Comparison of ENCODE assay signal across 42 cellular contexts in the genomic region with DNA sequence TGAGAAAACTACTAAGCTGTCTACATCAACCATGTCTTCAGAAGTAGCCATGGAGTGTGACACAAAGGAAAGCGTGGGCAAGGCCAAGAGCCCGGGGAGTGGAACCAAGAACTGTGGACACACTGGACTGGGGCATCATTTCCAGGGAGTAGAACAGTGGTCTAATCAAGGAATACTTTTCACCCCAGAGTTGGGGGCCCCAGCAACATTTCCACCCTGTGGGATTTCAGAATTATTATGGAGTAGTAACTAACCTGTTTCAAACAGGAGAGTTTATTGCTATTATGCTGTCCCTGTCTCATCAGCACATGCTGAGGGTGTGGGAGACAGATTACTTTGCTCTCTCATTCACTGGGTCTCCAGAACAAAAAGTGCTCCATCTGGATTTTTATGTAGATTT. TPM values are rescaled to one million over a fixed set of nuclear protein-coding genes. Genes with fewer than 3 reads are reported as not detected.
"Had no signal": no experiment of that assay in that cellular context is flagged by ENCODE, and none has a peak within 500 bp of the region (broad histone marks: within the 10 kb centered on the region; RNA-seq: fewer than 3 reads in every experiment).

No MANE protein-coding gene starts in this region.

- H3K4me3 ChIP-seq: adrenal gland, ascending aorta, body of pancreas, breast epithelium, cardiac muscle cell had no signal

- H3K27me3 ChIP-seq: adrenal gland, ascending aorta, body of pancreas, brain microvascular endothelial cell, breast epithelium, cardiac muscle cell had no signal

- H3K27ac ChIP-seq: adrenal gland, ascending aorta, body of pancreas, brain microvascular endothelial cell, breast epithelium, cardiac muscle cell had no signal

- H3K9me3 Mint-ChIP-seq: activated naive CD4-positive, alpha-beta T cell treated with anti-CD3 and anti-CD28 coated beads, Interleukin-2, amount 10 ng/mL, durations not matched to agents 7 days and 5 days; activated naive CD8-positive, alpha-beta T cell treated with anti-CD3 and anti-CD28 coated beads, Interleukin-2, amount 10 ng/mL, durations not matched to agents 7 days and 5 days; activated naive CD8-positive, alpha-beta T cell treated with anti-CD3 and anti-CD28 coated beads, Interleukin-2, amount 50 U/mL, for 24 hours; activated T-cell treated with anti-CD3 and anti-CD28 coated beads, Interleukin-2, amount 50 U/mL, for 24 hours; activated T-cell treated with anti-CD3 and anti-CD28 coated beads, Interleukin-2, amount 50 U/mL, for 4 hours; activated T-helper 1 cell treated with anti-CD3 and anti-CD28 coated beads, Interleukin-12 subunit alpha, Interleukin-12 subunit beta, Interleukin-2, Interleukin-4 antibody, amounts not matched to agents 30 ng/mL and 10 ng/mL and 1 ng/mL, durations not matched to agents 14 hours and 24 hours and 36 hours; activated T-helper 17 cell treated with anti-CD3 and anti-CD28 coated beads, Interleukin-2, amount 50 U/mL, for 72 hours; activated T-helper 2 cell treated with anti-CD3 and anti-CD28 coated beads, Interferon-gamma antibody, Interleukin-2, Interleukin-4, amounts not matched to agents 10 μg/mL and 5 μg/mL and 100 μg/mL, durations not matched to agents 14 hours and 24 hours and 36 hours; central memory CD8-positive, alpha-beta T cell had no signal

- H3K36me3 Mint-ChIP-seq: activated naive CD4-positive, alpha-beta T cell treated with anti-CD3 and anti-CD28 coated beads, Interleukin-2, amount 10 ng/mL, durations not matched to agents 7 days and 5 days; activated naive CD4-positive, alpha-beta T cell treated with anti-CD3 and anti-CD28 coated beads, Interleukin-2, amount 50 U/mL, for 24 hours; activated naive CD4-positive, alpha-beta T cell treated with anti-CD3 and anti-CD28 coated beads, Interleukin-2, amount 50 U/mL, for 72 hours; activated naive CD8-positive, alpha-beta T cell; activated naive CD8-positive, alpha-beta T cell treated with anti-CD3 and anti-CD28 coated beads for 36 hours; activated naive CD8-positive, alpha-beta T cell treated with anti-CD3 and anti-CD28 coated beads, Interleukin-2, amount 10 ng/mL, durations not matched to agents 7 days and 5 days; brain had no signal

- ATAC-seq: activated naive CD4-positive, alpha-beta T cell treated with anti-CD3 and anti-CD28 coated beads, Interleukin-2, amount 50 U/mL, for 72 hours; activated naive CD8-positive, alpha-beta T cell treated with anti-CD3 and anti-CD28 coated beads, Interleukin-2, amount 50 U/mL, for 24 hours; activated T-cell treated with anti-CD3 and anti-CD28 coated beads, Interleukin-2, amount 50 U/mL, for 4 hours; activated T-cell treated with anti-CD3 and anti-CD28 coated beads, Interleukin-2, amount 50 U/mL, for 72 hours; activated T-helper 17 cell treated with anti-CD3 and anti-CD28 coated beads, Interleukin-2, amount 50 U/mL, for 72 hours; body of pancreas had no signal

- H3K4me1 ChIP-seq: adrenal gland, ascending aorta, body of pancreas, breast epithelium had no signal

- H3K9me3 ChIP-seq: adrenal gland, ascending aorta had no signal

- H3K36me3 ChIP-seq: adrenal gland, ascending aorta, brain microvascular endothelial cell, breast epithelium, cardiac muscle cell had no signal

- H3K4me3 Mint-ChIP-seq: activated naive CD4-positive, alpha-beta T cell treated with anti-CD3 and anti-CD28 coated beads for 36 hours; activated naive CD4-positive, alpha-beta T cell treated with anti-CD3 and anti-CD28 coated beads, Interleukin-2, amount 10 ng/mL, durations not matched to agents 7 days and 5 days; activated naive CD4-positive, alpha-beta T cell treated with anti-CD3 and anti-CD28 coated beads, Interleukin-2, amount 50 U/mL, for 24 hours; activated naive CD8-positive, alpha-beta T cell; activated naive CD8-positive, alpha-beta T cell treated with anti-CD3 and anti-CD28 coated beads for 36 hours; activated naive CD8-positive, alpha-beta T cell treated with anti-CD3 and anti-CD28 coated beads, Interleukin-2, amount 10 ng/mL, durations not matched to agents 7 days and 5 days; activated naive CD8-positive, alpha-beta T cell treated with anti-CD3 and anti-CD28 coated beads, Interleukin-2, amount 50 U/mL, for 24 hours; activated T-cell treated with anti-CD3 and anti-CD28 coated beads, Interleukin-2, amount 50 U/mL, for 24 hours; activated T-cell treated with anti-CD3 and anti-CD28 coated beads, Interleukin-2, amount 50 U/mL, for 4 hours; activated T-cell treated with anti-CD3 and anti-CD28 coated beads, Interleukin-2, amount 50 U/mL, for 72 hours; activated T-helper 1 cell treated with anti-CD3 and anti-CD28 coated beads, Interleukin-12 subunit alpha, Interleukin-12 subunit beta, Interleukin-2, Interleukin-4 antibody, amounts not matched to agents 30 ng/mL and 10 ng/mL and 1 ng/mL, durations not matched to agents 14 hours and 24 hours and 36 hours; activated T-helper 17 cell treated with anti-CD3 and anti-CD28 coated beads, Interleukin-2, amount 50 U/mL, for 72 hours; brain; central memory CD8-positive, alpha-beta T cell had no signal

- H3K4me1 Mint-ChIP-seq: activated naive CD4-positive, alpha-beta T cell treated with anti-CD3 and anti-CD28 coated beads, Interleukin-2, amount 10 ng/mL, durations not matched to agents 7 days and 5 days; activated naive CD4-positive, alpha-beta T cell treated with anti-CD3 and anti-CD28 coated beads, Interleukin-2, amount 50 U/mL, for 24 hours; activated naive CD8-positive, alpha-beta T cell treated with anti-CD3 and anti-CD28 coated beads for 36 hours; activated naive CD8-positive, alpha-beta T cell treated with anti-CD3 and anti-CD28 coated beads, Interleukin-2, amount 10 ng/mL, durations not matched to agents 7 days and 5 days; activated naive CD8-positive, alpha-beta T cell treated with anti-CD3 and anti-CD28 coated beads, Interleukin-2, amount 50 U/mL, for 24 hours; activated T-helper 17 cell treated with anti-CD3 and anti-CD28 coated beads, Interleukin-2, amount 50 U/mL, for 72 hours; central memory CD8-positive, alpha-beta T cell had no signal

- H3K27ac Mint-ChIP-seq: activated naive CD4-positive, alpha-beta T cell treated with anti-CD3 and anti-CD28 coated beads for 36 hours; activated naive CD4-positive, alpha-beta T cell treated with anti-CD3 and anti-CD28 coated beads, Interleukin-2, amount 10 ng/mL, durations not matched to agents 7 days and 5 days; activated naive CD4-positive, alpha-beta T cell treated with anti-CD3 and anti-CD28 coated beads, Interleukin-2, amount 50 U/mL, for 24 hours; activated naive CD4-positive, alpha-beta T cell treated with anti-CD3 and anti-CD28 coated beads, Interleukin-2, amount 50 U/mL, for 72 hours; activated naive CD8-positive, alpha-beta T cell; activated naive CD8-positive, alpha-beta T cell treated with anti-CD3 and anti-CD28 coated beads for 36 hours; activated naive CD8-positive, alpha-beta T cell treated with anti-CD3 and anti-CD28 coated beads, Interleukin-2, amount 10 ng/mL, durations not matched to agents 7 days and 5 days; activated naive CD8-positive, alpha-beta T cell treated with anti-CD3 and anti-CD28 coated beads, Interleukin-2, amount 50 U/mL, for 24 hours; activated T-cell treated with anti-CD3 and anti-CD28 coated beads, Interleukin-2, amount 50 U/mL, for 24 hours; activated T-cell treated with anti-CD3 and anti-CD28 coated beads, Interleukin-2, amount 50 U/mL, for 72 hours; activated T-helper 1 cell treated with anti-CD3 and anti-CD28 coated beads, Interleukin-12 subunit alpha, Interleukin-12 subunit beta, Interleukin-2, Interleukin-4 antibody, amounts not matched to agents 30 ng/mL and 10 ng/mL and 1 ng/mL, durations not matched to agents 14 hours and 24 hours and 36 hours; activated T-helper 17 cell treated with anti-CD3 and anti-CD28 coated beads, Interleukin-2, amount 50 U/mL, for 72 hours; activated T-helper 2 cell treated with anti-CD3 and anti-CD28 coated beads, Interferon-gamma antibody, Interleukin-2, Interleukin-4, amounts not matched to agents 10 μg/mL and 5 μg/mL and 100 μg/mL, durations not matched to agents 14 hours and 24 hours and 36 hours; brain had no signal

- DNase-seq: activated effector memory CD4-positive, alpha-beta T cell treated with anti-CD3 and anti-CD28 coated beads, Interleukin-2, amount 50 U/mL, for 16 hours; activated effector memory CD4-positive, alpha-beta T cell treated with Interleukin-2 at 50 U/mL for 16 hours; activated gamma-delta T cell; activated gamma-delta T cell treated with Interleukin-2 at 50 U/mL for 16 hours; activated naive CD4-positive, alpha-beta T cell; activated naive CD4-positive, alpha-beta T cell treated with anti-CD3 and anti-CD28 coated beads for 36 hours; activated naive CD4-positive, alpha-beta T cell treated with anti-CD3 and anti-CD28 coated beads, Interleukin-2, amount 10 ng/mL, durations not matched to agents 7 days and 5 days; activated naive CD4-positive, alpha-beta T cell treated with anti-CD3 and anti-CD28 coated beads, Interleukin-2, amount 50 U/mL, for 16 hours; activated naive CD4-positive, alpha-beta T cell treated with Interleukin-2 at 50 U/mL for 16 hours; activated naive CD8-positive, alpha-beta T cell treated with anti-CD3 and anti-CD28 coated beads for 36 hours; activated naive CD8-positive, alpha-beta T cell treated with anti-CD3 and anti-CD28 coated beads, Interleukin-2, amount 10 ng/mL, durations not matched to agents 7 days and 5 days; activated naive CD8-positive, alpha-beta T cell treated with anti-CD3 and anti-CD28 coated beads, Interleukin-2, amount 50 U/mL, for 24 hours; activated T-cell treated with anti-CD3 and anti-CD28 coated beads for 4 hours; activated T-cell treated with anti-CD3 and anti-CD28 coated beads, Interleukin-2, amount 50 U/mL, for 1 hour; activated T-cell treated with anti-CD3 and anti-CD28 coated beads, Interleukin-2, amount 50 U/mL, for 24 hours; activated T-cell treated with anti-CD3 and anti-CD28 coated beads, Interleukin-2, amount 50 U/mL, for 4 hours; activated T-cell treated with anti-CD3 and anti-CD28 coated beads, Interleukin-2, amount 50 U/mL, for 48 hours; activated T-cell treated with anti-CD3 and anti-CD28 coated beads, Interleukin-2, amount 50 U/mL, for 72 hours; adrenal gland; amniotic stem cell; amygdala; anterior cingulate cortex; aorta; body of pancreas; brain microvascular endothelial cell; caudate nucleus; central memory CD4-positive, alpha-beta T cell; cerebellar nuclear complex had no signal

RNA-seq across cellular contexts. Expression of a gene that starts 58.0 kb away (rescaled TPM):
- total RNA-seq: activated naive CD4-positive, alpha-beta T cell treated with anti-CD3 and anti-CD28 coated beads, Interleukin-2, amount 50 U/mL, for 72 hours; activated T-cell treated with anti-CD3 and anti-CD28 coated beads, Interleukin-2, amount 50 U/mL, for 72 hours; activated T-helper 1 cell treated with anti-CD3 and anti-CD28 coated beads, Interleukin-12 subunit alpha, Interleukin-12 subunit beta, Interleukin-2, Interleukin-4 antibody, amounts not matched to agents 30 ng/mL and 10 ng/mL and 1 ng/mL, durations not matched to agents 14 hours and 24 hours and 36 hours; astrocyte; bronchial epithelial cell; cardiac septum had no signal
- polyA plus RNA-seq: aorta, cardiac muscle cell had no signal
